In the genomic region with DNA sequence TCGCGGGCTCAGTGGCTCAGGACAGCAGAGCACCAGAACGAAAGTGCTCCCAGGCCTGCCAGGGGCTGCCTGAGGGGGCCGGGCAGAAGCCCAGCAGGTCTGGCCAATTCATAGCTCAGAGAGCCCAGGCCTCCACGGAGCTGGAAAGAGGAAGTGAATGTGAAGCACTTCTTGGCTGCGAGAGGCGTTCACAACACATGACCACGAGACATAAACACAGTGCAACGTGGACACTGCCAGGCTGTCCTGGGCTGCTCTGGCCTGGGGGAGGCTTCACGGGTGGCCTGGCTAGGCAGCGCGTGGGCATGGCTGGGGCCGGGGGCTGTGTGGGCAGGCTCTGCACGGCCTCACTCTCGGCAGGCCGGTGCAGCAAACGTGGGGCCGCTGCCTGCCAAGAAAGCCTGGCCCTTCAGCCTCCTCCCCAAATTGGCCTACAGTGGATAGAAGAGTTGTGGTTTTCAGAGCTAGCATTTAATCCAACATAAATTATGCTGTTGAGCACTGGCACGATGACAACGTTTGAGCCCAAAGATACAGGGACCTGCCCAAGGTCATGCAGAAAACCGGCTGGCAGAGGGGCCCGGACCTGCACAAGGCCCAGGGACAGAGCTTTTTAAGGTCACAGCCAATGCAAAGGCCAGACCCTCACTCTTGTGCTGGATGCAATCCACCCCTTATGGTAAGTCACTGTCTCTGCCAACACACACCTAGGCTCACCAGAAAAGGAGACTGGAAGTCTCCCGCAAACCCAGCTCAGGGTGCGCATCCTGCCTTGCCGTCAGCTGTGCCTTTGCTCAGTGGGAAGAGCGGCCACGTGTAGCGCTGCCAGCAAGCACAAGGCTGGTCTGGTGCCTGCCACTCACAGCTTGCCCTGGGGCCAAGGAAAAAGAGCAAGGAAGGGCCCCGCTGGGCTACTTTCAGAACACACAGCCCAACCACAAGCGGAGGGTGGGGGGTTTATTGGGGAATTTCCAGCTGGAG, we compare ENCODE assay signal across 8 cellular contexts. TPM values are rescaled to one million over a fixed set of nuclear protein-coding genes. Genes with fewer than 3 reads are reported as not detected.
DNase-seq lines count a peak whose midpoint lies in the region; ATAC-seq and TF ChIP-seq lines count a peak whose summit lies in the region.

No MANE protein-coding gene starts in this region.

- 91 to 97% methylated on average over 21 of the region's 30 CpGs for WGBS in mesodermal cell (ENCODE audit: insufficient coverage in 2 of 2), 2 experiments

- peaks cover 17 to 25% of the 10 kb centered on the region in 2 donors for H3K36me3 Mint-ChIP-seq in CD14-positive monocyte
- no peaks in the 10 kb centered on the region for H3K36me3 Mint-ChIP-seq in activated naive CD4-positive, alpha-beta T cell treated with anti-CD3 and anti-CD28 coated beads, Interleukin-2, amount 10 ng/mL, durations not matched to agents 7 days and 5 days

- H3K4me1 ChIP-seq in mesodermal cell (ENCODE audit: control insufficient read depth, insufficient read depth, low read length, poor library complexity, severe bottlenecking): peaks cover 8% of the 10 kb centered on the region

- peak overlapping the region; percentile 56 to 81 for H3K4me3 Mint-ChIP-seq in CD14-positive monocyte
- no peak overlapping the region for H3K4me3 Mint-ChIP-seq in activated naive CD4-positive, alpha-beta T cell treated with anti-CD3 and anti-CD28 coated beads, Interleukin-2, amount 10 ng/mL, durations not matched to agents 7 days and 5 days

- no peak for TF ChIP-seq CTCF in CD14-positive monocyte (IDR thresholded peaks at IDR 0.05)

- peak overlapping the region; percentile 91 to 97 (median 94) for H3K27ac Mint-ChIP-seq in CD14-positive monocyte
- H3K27ac Mint-ChIP-seq in activated naive CD4-positive, alpha-beta T cell treated with anti-CD3 and anti-CD28 coated beads, Interleukin-2, amount 10 ng/mL, durations not matched to agents 7 days and 5 days: no peak overlapping the region

- peak; percentile 88 for DNase-seq in CD14-positive monocyte (ENCODE audit: low spot score)
- DNase-seq in cerebellum (ENCODE audit: low spot score): peak; percentile 79
- no peak for DNase-seq in A172 (ENCODE audit: low spot score)
- no peak for DNase-seq in activated naive CD4-positive, alpha-beta T cell treated with anti-CD3 and anti-CD28 coated beads, Interleukin-2, amount 10 ng/mL, durations not matched to agents 7 days and 5 days
- DNase-seq in DMS53 (lab: John Stamatoyannopoulos, UW): no peak

- H3K27ac ChIP-seq in mesodermal cell (ENCODE audit: low read depth, low read length, severe bottlenecking): peak overlapping the region; percentile 4

- intact Hi-C loops in CD14-positive monocyte (cut with micrococcal nuclease): no loop called here

- no peaks in the 10 kb centered on the region for H3K9me3 Mint-ChIP-seq in CD14-positive monocyte
- no peaks in the 10 kb centered on the region for H3K9me3 Mint-ChIP-seq in activated naive CD4-positive, alpha-beta T cell treated with anti-CD3 and anti-CD28 coated beads, Interleukin-2, amount 10 ng/mL, durations not matched to agents 7 days and 5 days

- no peak overlapping the region for H3K4me3 ChIP-seq in mesodermal cell (ENCODE audit: extremely low read depth, insufficient read depth, low read length, poor library complexity, severe bottlenecking)

- CTCF ChIA-PET in activated naive CD4-positive, alpha-beta T cell treated with anti-CD3 and anti-CD28 coated beads, Interleukin-2, amount 10 ng/mL, durations not matched to agents 7 days and 5 days (lab: Charles Lee): interaction anchor here (0.5 to 1.2 kb wide), 2 partner anchors 10 to 351 kb away, joined by 3 to 4 read pairs; no protein-coding TSS in a partner anchor

- H3K36me3 ChIP-seq in mesodermal cell (ENCODE audit: control insufficient read depth, insufficient read depth, low read length): peaks cover 19% of the 10 kb centered on the region

- peak; percentile 83 for ATAC-seq in GM21360 (IDR thresholded peaks at IDR 0.05; ENCODE audit: unreplicated experiment)
- peak; percentile 82 for ATAC-seq in HG03565 (IDR thresholded peaks at IDR 0.05; ENCODE audit: unreplicated experiment)

- H3K9me3 ChIP-seq in mesodermal cell (ENCODE audit: control insufficient read depth, low read length): no peaks in the 10 kb centered on the region

- peaks cover 37% of the 10 kb centered on the region for H3K4me1 Mint-ChIP-seq in CD14-positive monocyte
- peaks cover 1% of the 10 kb centered on the region for H3K4me1 Mint-ChIP-seq in activated naive CD4-positive, alpha-beta T cell treated with anti-CD3 and anti-CD28 coated beads, Interleukin-2, amount 10 ng/mL, durations not matched to agents 7 days and 5 days

- H3K27me3 Mint-ChIP-seq in CD14-positive monocyte (ENCODE audit: low read depth in 3 of 3): peaks cover 0 to 2% (median 1%) of the 10 kb centered on the region in 3 donors
- peaks cover 19% of the 10 kb centered on the region for H3K27me3 Mint-ChIP-seq in activated naive CD4-positive, alpha-beta T cell treated with anti-CD3 and anti-CD28 coated beads, Interleukin-2, amount 10 ng/mL, durations not matched to agents 7 days and 5 days

RNA-seq across cellular contexts. Expression of gene SLC25A29, which starts 8.6 kb away (rescaled TPM):
- 10 to 100 TPM; 16.9 to 33.3 TPM for polyA plus RNA-seq in CD14-positive monocyte
- total RNA-seq in cerebellum: 46.8 TPM
- 38.7 TPM for polyA plus RNA-seq in mesodermal cell (2013, experiment 1 of 2)
- polyA plus RNA-seq in mesodermal cell (2013, experiment 2 of 2): 32.6 TPM
- total RNA-seq in A172 (2014; rRNA removed; shearing (Covaris generic)): 34.7 and 37.5 TPM in 2 replicates

RNA-seq across cellular contexts. Expression of gene SLC25A47, which starts 25.5 kb away (rescaled TPM):
- not detected for polyA plus RNA-seq in CD14-positive monocyte
- not detected for total RNA-seq in cerebellum
- polyA plus RNA-seq in mesodermal cell (2013, experiment 1 of 2): not detected
- polyA plus RNA-seq in mesodermal cell (2013, experiment 2 of 2): not detected
- 0.24 TPM in 1 of 2 replicates, not detected in the other for total RNA-seq in A172 (2014; rRNA removed; shearing (Covaris generic))

RNA-seq across cellular contexts. Expression of gene YY1, which starts 58.7 kb away (rescaled TPM):
- 10 to 100 TPM; 13.3 to 15.7 TPM for polyA plus RNA-seq in CD14-positive monocyte
- 41.0 TPM for total RNA-seq in cerebellum
- 76.3 TPM for polyA plus RNA-seq in mesodermal cell (2013, experiment 1 of 2)
- polyA plus RNA-seq in mesodermal cell (2013, experiment 2 of 2): 79.0 TPM
- 31.0 and 31.3 TPM in 2 replicates for total RNA-seq in A172 (2014; rRNA removed; shearing (Covaris generic))

Comparison
In these comparisons a context has a peak if more than half of its experiments do, and no peak if none do; other contexts are left out.
1. DNase-seq: peak in CD14-positive monocyte (single experiment) and cerebellum (single experiment); none in A172 (single experiment), activated naive CD4-positive, alpha-beta T cell treated with anti-CD3 and anti-CD28 coated beads, Interleukin-2, amount 10 ng/mL, durations not matched to agents 7 days and 5 days (single experiment) and DMS53 (single experiment).